In genomic region chr11:65574147-65574962, GRCh38 we compare ENCODE assay signal across 8 cellular contexts. TPM values are rescaled to one million over a fixed set of nuclear protein-coding genes. Genes with fewer than 3 reads are reported as not detected.
DNase-seq lines count a peak whose midpoint lies in the region; ATAC-seq and TF ChIP-seq lines count a peak whose summit lies in the region.

No MANE protein-coding gene starts in this region.

- H3K27ac Mint-ChIP-seq in progenitor cell of endocrine pancreas: peak overlapping the region; percentile 74

- no peaks in the 10 kb centered on the region for H3K27me3 ChIP-seq in heart right ventricle
- H3K27me3 ChIP-seq in upper lobe of right lung: no peaks in the 10 kb centered on the region

- peaks cover 0 to 10% (median under 1%) of the 10 kb centered on the region in 9 donors for H3K36me3 ChIP-seq in heart right ventricle
- peaks cover 1% of the 10 kb centered on the region for H3K36me3 ChIP-seq in upper lobe of right lung

- TF ChIP-seq CTCF in LNCAP (IDR thresholded peaks at IDR 0.05) (peak; percentile 93), heart right ventricle (IDR thresholded peaks at IDR 0.05) (peak; percentile 95 to 100 (median 99)), progenitor cell of endocrine pancreas (IDR thresholded peaks at IDR 0.05; ENCODE audit: unreplicated experiment) (peak; percentile 97), upper lobe of right lung (IDR thresholded peaks at IDR 0.05) (peak; percentile 98)

- WGBS in adipose tissue, 3 donors: 1 to 4% (median 2%) methylated on average over 46 to 74 of the region's 75 CpGs
- WGBS in heart right ventricle, 2 donors: 4 to 5% methylated on average over 62 to 68 of the region's 75 CpGs

- H3K4me3 ChIP-seq in heart right ventricle: peak overlapping the region; percentile 3 to 98 (median 84)
- H3K4me3 ChIP-seq in upper lobe of right lung: peak overlapping the region; percentile 66

- peaks cover 2% of the 10 kb centered on the region for H3K36me3 Mint-ChIP-seq in progenitor cell of endocrine pancreas (ENCODE audit: insufficient read depth)

- H3K4me1 Mint-ChIP-seq in progenitor cell of endocrine pancreas (ENCODE audit: low read depth): peaks cover 31% of the 10 kb centered on the region

- H3K9me3 ChIP-seq in heart right ventricle: no peaks in the 10 kb centered on the region
- no peaks in the 10 kb centered on the region for H3K9me3 ChIP-seq in upper lobe of right lung

- H3K27me3 Mint-ChIP-seq in progenitor cell of endocrine pancreas: peaks cover 27% of the 10 kb centered on the region

- H3K4me1 ChIP-seq in heart right ventricle: peaks cover 37 to 75% (median 67%) of the 10 kb centered on the region in 9 donors
- H3K4me1 ChIP-seq in upper lobe of right lung: peaks cover 56% of the 10 kb centered on the region

- peak overlapping the region; percentile 75 for H3K4me3 Mint-ChIP-seq in progenitor cell of endocrine pancreas (ENCODE audit: low read depth)

- no peaks in the 10 kb centered on the region for H3K9me3 Mint-ChIP-seq in progenitor cell of endocrine pancreas (ENCODE audit: low read depth)

- peak overlapping the region; percentile 76 for H3K27ac ChIP-seq in adipose tissue (ENCODE audit: low read depth, low read length)
- H3K27ac ChIP-seq in heart right ventricle: peak overlapping the region; percentile 89 to 100 (median 96)
- peak overlapping the region; percentile 86 for H3K27ac ChIP-seq in upper lobe of right lung

- DNase-seq in DMS53 (lab: John Stamatoyannopoulos, UW): peak; percentile 94
- DNase-seq in SW480 (ENCODE audit: low spot score): peak; percentile 92
- peak; percentile 94 to 97 for DNase-seq in heart right ventricle
- DNase-seq in progenitor cell of endocrine pancreas (ENCODE audit: low spot score, unreplicated experiment): peak; percentile 72
- DNase-seq in upper lobe of right lung: peak; percentile 96

- ATAC-seq in GM21576 (IDR thresholded peaks at IDR 0.05; ENCODE audit: unreplicated experiment): peak; percentile 29
- ATAC-seq in heart right ventricle: peak; percentile 59 to 68 (median 61)
- peak; percentile 72 for ATAC-seq in upper lobe of right lung

- intact Hi-C loops in heart right ventricle (cut with DNase I): loop anchor here in 7 of 10 donors (2.0 to 5.0 kb wide), 5 partner anchors 33 to 343 kb away; partner anchors contain the start of genes MAP3K11 (in 5 of the 7), PCNX3 (in 3 of the 7), C11orf68 (in 1 of the 7) and DRAP1 (in 1 of the 7)
- intact Hi-C loops in upper lobe of right lung (cut with DNase I): no loop called here

RNA-seq across cellular contexts. Expression of gene EHBP1L1, which starts 1.5 kb away (rescaled TPM):
- polyA plus RNA-seq in adipose tissue (10 to 100 TPM in 2 of 3 donors, 1 to 10 TPM in 1; 9.7 to 70.4 (median 48.5) TPM), heart right ventricle (10 to 100 TPM; 30.8 to 62.6 TPM)
- total RNA-seq in heart right ventricle (100 to 1,000 TPM in 1 of 10 donors, 10 to 100 TPM in 9; 42.9 to 113 (median 53.9) TPM), progenitor cell of endocrine pancreas (13.0 and 15.2 TPM in 2 replicates), upper lobe of right lung (88.3 TPM)

RNA-seq across cellular contexts. Expression of gene FAM89B, which starts 2.0 kb away (rescaled TPM):
- polyA plus RNA-seq in adipose tissue (10 to 100 TPM; 52.2 to 74.9 (median 66.3) TPM), heart right ventricle (10 to 100 TPM; 42.0 to 55.7 TPM)
- total RNA-seq in heart right ventricle (10 to 100 TPM; 21.2 to 54.9 (median 29.2) TPM), progenitor cell of endocrine pancreas (62.5 and 65.0 TPM in 2 replicates), upper lobe of right lung (44.1 TPM)

RNA-seq across cellular contexts. Expression of gene ZNRD2, which starts 4.1 kb away (rescaled TPM):
- polyA plus RNA-seq in adipose tissue (10 to 100 TPM; 50.0 to 72.9 (median 58.8) TPM), heart right ventricle (10 to 100 TPM; 55.6 to 92.0 TPM)
- total RNA-seq in heart right ventricle (10 to 100 TPM; 23.7 to 44.0 (median 26.3) TPM), progenitor cell of endocrine pancreas (25.3 and 25.9 TPM in 2 replicates), upper lobe of right lung (24.0 TPM)

RNA-seq across cellular contexts. Expression of gene LTBP3, which starts 16.2 kb away (rescaled TPM):
- polyA plus RNA-seq in adipose tissue (10 to 100 TPM; 44.3 to 69.5 (median 55.4) TPM), heart right ventricle (10 to 100 TPM; 42.7 to 79.7 TPM)
- total RNA-seq in heart right ventricle (10 to 100 TPM; 54.4 to 92.5 (median 72.8) TPM), progenitor cell of endocrine pancreas (55.3 and 57.7 TPM in 2 replicates), upper lobe of right lung (128 TPM)

RNA-seq across cellular contexts. Expression of gene KCNK7, which starts 21.2 kb away (rescaled TPM):
- polyA plus RNA-seq in adipose tissue (1 to 10 TPM in 2 of 3 donors, under 1 TPM in 1; 0.20 to 4.4 (median 3.2) TPM), heart right ventricle (1 to 10 TPM in 1 of 2 donors, under 1 TPM in 1; 0.48 to 1.4 TPM)
- total RNA-seq in heart right ventricle (1 to 10 TPM in 2 of 10 donors, under 1 TPM in 6, not detected in 2; 0.22 to 1.5 (median 0.35) TPM), progenitor cell of endocrine pancreas (0.95 and 1.7 TPM in 2 replicates), upper lobe of right lung (1.3 TPM)

Comparison
In these comparisons a context has a peak if more than half of its experiments do, and no peak if none do; other contexts are left out.
1. Peak in every context shown above with its lines: DNase-seq, ATAC-seq, H3K4me3 ChIP-seq and H3K27ac ChIP-seq.